In the genomic region with DNA sequence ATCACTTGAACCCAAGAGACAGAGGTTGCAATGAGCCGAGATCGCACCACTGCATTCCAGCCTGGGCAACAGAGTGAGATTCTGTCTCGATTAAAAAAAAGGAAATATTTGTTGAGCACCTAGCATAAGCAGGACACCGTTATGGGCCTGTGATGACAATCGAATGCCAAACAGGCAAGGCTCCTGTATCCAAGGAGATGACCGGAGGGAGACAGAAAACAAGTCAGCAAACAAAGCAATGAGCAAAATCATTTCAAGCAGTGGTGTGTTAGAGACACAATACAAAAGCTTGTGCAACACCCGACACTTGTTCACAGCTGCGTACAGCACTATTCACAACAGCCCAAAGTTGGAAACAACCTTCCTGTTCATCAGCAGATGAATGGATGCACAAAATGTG, we compare ENCODE assay signal across 22 cellular contexts.
DNase-seq lines count a peak whose midpoint lies in the region; ATAC-seq, FAIRE-seq and TF ChIP-seq lines count a peak whose summit lies in the region.
"Had no signal": no experiment of that assay in that cellular context is flagged by ENCODE, and none has a peak within 500 bp of the region (broad histone marks: within the 10 kb centered on the region; RNA-seq: fewer than 3 reads in every experiment).

No MANE protein-coding gene starts in this region.

- 99% methylated on average over 8 of the region's 8 CpGs for WGBS in mammary epithelial cell (ENCODE audit: low coverage, missing lambda C conversion rate)
- WGBS in hepatocyte (ENCODE audit: low lambda C conversion rate, missing lambda C conversion rate): 98% methylated on average over 8 of the region's 8 CpGs
- 91 to 94% methylated on average over 8 of the region's 8 CpGs for WGBS in pancreas, 2 donors

- H3K4me3 ChIP-seq in mammary epithelial cell (replicated peaks in 1 of 3; ENCODE audit: insufficient read depth in 1 of 3, low read depth in 2 of 3, low read length in 3 of 3) (no peak overlapping the region), hepatocyte (no peak overlapping the region), neutrophil (ENCODE audit: low read depth in 1 of 2, low read length in 1 of 2) (no peak overlapping the region), pancreas (no peak overlapping the region)
- H3K4me3 ChIP-seq: BLaER1 treated with 17β-estradiol and CSF1 and Interleukin-3, amounts not matched to agents 10 nM and 100 nM had no signal

- no peaks in the 10 kb centered on the region for H3K27me3 ChIP-seq in mammary epithelial cell (ENCODE audit: insufficient read depth, low read length)
- no peaks in the 10 kb centered on the region for H3K27me3 ChIP-seq in hepatocyte
- no peaks in the 10 kb centered on the region for H3K27me3 ChIP-seq in neutrophil
- no peaks in the 10 kb centered on the region for H3K27me3 ChIP-seq in pancreas
- H3K27me3 ChIP-seq: BLaER1 treated with 17β-estradiol and CSF1 and Interleukin-3, amounts not matched to agents 10 nM and 100 nM had no signal

- H3K9me2 ChIP-seq in hepatocyte (replicated peaks; ENCODE audit: insufficient read depth): no peaks in the 10 kb centered on the region

- H3K27ac ChIP-seq in mammary epithelial cell (ENCODE audit: insufficient read depth, low read depth, low read length) (no peak overlapping the region), hepatocyte (peak overlapping the region; percentile 12), neutrophil (peak overlapping the region; percentile 71), pancreas (no peak overlapping the region)
- H3K27ac ChIP-seq: BLaER1 treated with 17β-estradiol and CSF1 and Interleukin-3, amounts not matched to agents 10 nM and 100 nM; C4-2B had no signal

- H3K36me3 ChIP-seq in mammary epithelial cell (ENCODE audit: insufficient read depth, low read length) (no peaks in the 10 kb centered on the region), hepatocyte (replicated peaks; ENCODE audit: insufficient read depth, low read depth) (no peaks in the 10 kb centered on the region), neutrophil (no peaks in the 10 kb centered on the region), pancreas (no peaks in the 10 kb centered on the region)
- H3K36me3 ChIP-seq: BLaER1 treated with 17β-estradiol and CSF1 and Interleukin-3, amounts not matched to agents 10 nM and 100 nM had no signal

- no peak for FAIRE-seq in pancreas (lab: Jason Lieb, UNC)
- FAIRE-seq: A204.1, D721Med, G401.6, GM12891, GM18507 had no signal

- no TSS peak for BruUV-seq in mammary epithelial cell (replicated peaks; lab: Mats Ljungman, UMichigan)

- H2AFZ ChIP-seq in mammary epithelial cell (ENCODE audit: low read depth, low read length) (no peak overlapping the region), hepatocyte (no peak overlapping the region)

- H3K4me1 ChIP-seq in mammary epithelial cell (ENCODE audit: insufficient read depth, low read length): peaks cover 10% of the 10 kb centered on the region
- peaks cover 3% of the 10 kb centered on the region for H3K4me1 ChIP-seq in hepatocyte (ENCODE audit: insufficient read depth)
- H3K4me1 ChIP-seq in neutrophil (ENCODE audit: control insufficient read depth in 1 of 2, insufficient read depth in 1 of 2, low read depth in 1 of 2, low read length in 1 of 2): peaks cover 27 to 29% of the 10 kb centered on the region in 2 experiments
- H3K4me1 ChIP-seq in pancreas: no peaks in the 10 kb centered on the region

- in situ Hi-C loops in T47D (cut with HindIII; ENCODE audit: low pct_unique_long_range_greater_than_20kb, low sequenced_read_pairs): no loop called here
- in situ Hi-C loops in mammary epithelial cell (cut with MboI; ENCODE audit: low sequenced_read_pairs in 2 of 2): no loop called here

- ATAC-seq in pancreas (no peak), GM18505 (IDR thresholded peaks at IDR 0.05; ENCODE audit: unreplicated experiment) (no peak)
- ATAC-seq: CD8-positive, alpha-beta T cell had no signal

- H3K9me3 ChIP-seq in mammary epithelial cell (replicated peaks; ENCODE audit: insufficient read depth, low read length) (no peaks in the 10 kb centered on the region), hepatocyte (ENCODE audit: low read depth) (no peaks in the 10 kb centered on the region), neutrophil (no peaks in the 10 kb centered on the region), pancreas (no peaks in the 10 kb centered on the region)

- no peak for TF ChIP-seq POLR2A in GM18505 (IDR thresholded peaks at IDR 0.05; ENCODE audit: borderline replicate concordance, extremely low read depth, insufficient read depth, insufficient read length)

- TF ChIP-seq CTCF in mammary epithelial cell (conservative IDR thresholded peaks at IDR 0.05 in 1 of 2, IDR thresholded peaks at IDR 0.05 in 1 of 2; ENCODE audit: extremely low read depth in 1 of 2, insufficient read depth in 1 of 2, low read depth in 1 of 2, low read length in 2 of 2): no peak
- no peak for TF ChIP-seq CTCF in hepatocyte (IDR thresholded peaks at IDR 0.05; ENCODE audit: poor library complexity)
- TF ChIP-seq CTCF in neutrophil (IDR thresholded peaks at IDR 0.05): no peak
- no peak for TF ChIP-seq CTCF in pancreas (IDR thresholded peaks at IDR 0.05)

- CTCF ChIA-PET in mammary epithelial cell (lab: Charles Lee; ENCODE audit: low non-redundant PET): no interaction called here

- dilution Hi-C loops in mammary epithelial cell (cut with HindIII; ENCODE audit: low sequenced_read_pairs): no loop called here

- H4K20me1 ChIP-seq in mammary epithelial cell (ENCODE audit: insufficient read depth, low read length): no peaks in the 10 kb centered on the region
- H4K20me1 ChIP-seq in hepatocyte (ENCODE audit: insufficient read depth, poor library complexity, severe bottlenecking): no peaks in the 10 kb centered on the region
- H4K20me1 ChIP-seq: BLaER1 treated with 17β-estradiol and CSF1 and Interleukin-3, amounts not matched to agents 10 nM and 100 nM had no signal

- H3K9ac ChIP-seq in mammary epithelial cell (ENCODE audit: insufficient read depth, low read length): no peak overlapping the region
- H3K9ac ChIP-seq: BLaER1 treated with 17β-estradiol and CSF1 and Interleukin-3, amounts not matched to agents 10 nM and 100 nM had no signal

- DNase-seq in T47D (ENCODE audit: low read depth in 1 of 2, low spot score in 1 of 2) (peak; percentile 33 to 79), mammary epithelial cell (no peak), hepatocyte (ENCODE audit: low spot score) (no peak), pancreas (no peak), NCI-H1417 (lab: John Stamatoyannopoulos, UW) (no peak)
- DNase-seq: 8988T; AML-193; Caco-2; Calu3; CD4-positive, alpha-beta T cell; CD8-positive, alpha-beta T cell; DMS79 treated with DMSO at 0.1 percent for 48 hours; GF-D8 had no signal

- no peak overlapping the region for H3K4me2 ChIP-seq in mammary epithelial cell (ENCODE audit: insufficient read depth, low read depth, low read length)
- H3K4me2 ChIP-seq in hepatocyte: no peak overlapping the region
- H3K4me2 ChIP-seq: BLaER1 treated with 17β-estradiol and CSF1 and Interleukin-3, amounts not matched to agents 10 nM and 100 nM had no signal

- H3K79me2 ChIP-seq in mammary epithelial cell (ENCODE audit: insufficient read depth, low read length): no peaks in the 10 kb centered on the region
- H3K79me2 ChIP-seq in hepatocyte: no peaks in the 10 kb centered on the region

- intact Hi-C loops in mammary epithelial cell (cut with micrococcal nuclease) (no loop called here), pancreas (cut with DNase I) (no loop called here)

Comparison
In these comparisons a context has a peak if more than half of its experiments do, and no peak if none do; other contexts are left out.
1. DNase-seq: peak in T47D (2 of 2); none in mammary epithelial cell (single experiment), hepatocyte (single experiment), pancreas (0 of 6) and NCI-H1417 (0 of 3).
2. H3K27ac ChIP-seq: peak in hepatocyte (single experiment) and neutrophil (single experiment); none in mammary epithelial cell (single experiment) and pancreas (0 of 4).